ENCODE assay signal across 9 cellular contexts in the genomic region with DNA sequence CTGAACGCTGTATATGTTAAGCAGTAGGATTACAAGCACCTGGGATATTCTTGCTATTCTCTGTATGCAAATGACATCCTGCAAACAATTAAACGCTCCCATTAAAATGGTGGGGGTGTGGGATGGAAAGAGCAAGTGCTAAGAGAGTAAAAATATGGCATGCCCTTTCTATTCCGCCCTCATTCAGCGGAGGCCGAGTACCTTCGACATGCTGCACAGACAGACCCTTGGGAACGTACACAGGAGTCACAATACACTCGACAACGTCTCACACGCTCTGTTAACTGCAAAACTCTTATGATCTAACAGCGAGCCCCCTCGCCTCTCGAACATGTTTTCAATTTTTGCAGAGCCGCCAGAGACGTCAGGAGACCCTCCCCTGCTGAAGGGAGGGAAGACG.
DNase-seq lines count a peak whose midpoint lies in the region; ATAC-seq and TF ChIP-seq lines count a peak whose summit lies in the region.
"Had no signal": no experiment of that assay in that cellular context is flagged by ENCODE, and none has a peak within 500 bp of the region (broad histone marks: within the 10 kb centered on the region; RNA-seq: fewer than 3 reads in every experiment).

No MANE protein-coding gene starts in this region.

- 49 to 66% (median 54%) methylated on average over 16 of the region's 16 CpGs for WGBS in spleen, 5 donors

- DNase-seq in activated CD8-positive, alpha-beta T cell treated with anti-CD3 and anti-CD28 coated beads, Interleukin-2, amount 10 ng/mL, durations not matched to agents 7 days and 5 days: no peak
- DNase-seq in activated CD8-positive, alpha-beta T cell treated with anti-CD3 and anti-CD28 coated beads for 36 hours: no peak
- no peak for DNase-seq in NT2/D1 (ENCODE audit: low read depth, low spot score)
- no peak for DNase-seq in spleen
- DNase-seq: gastrocnemius medialis had no signal

- H3K4me3 ChIP-seq in NT2/D1 (ENCODE audit: insufficient read length, low read depth) (peak overlapping the region; percentile 59), iPS-11a (ENCODE audit: low read depth, low read length) (peak overlapping the region; percentile 67), spleen (peak overlapping the region in 6 of 8 donors; percentile 3 to 60 (median 35))

- H3K36me3 Mint-ChIP-seq in activated CD8-positive, alpha-beta T cell treated with anti-CD3 and anti-CD28 coated beads, Interleukin-2, amount 10 ng/mL, durations not matched to agents 7 days and 5 days (ENCODE audit: low read depth): no peaks in the 10 kb centered on the region
- no peaks in the 10 kb centered on the region for H3K36me3 Mint-ChIP-seq in activated CD8-positive, alpha-beta T cell treated with anti-CD3 and anti-CD28 coated beads for 36 hours (ENCODE audit: low read depth)

- H3K4me1 ChIP-seq in NT2/D1 (ENCODE audit: insufficient read depth, insufficient read length) (no peaks in the 10 kb centered on the region), spleen (peaks cover 0 to 10% (median 7%) of the 10 kb centered on the region in 6 donors)

- ATAC-seq in activated CD8-positive, alpha-beta T cell treated with anti-CD3 and anti-CD28 coated beads, Interleukin-2, amount 10 ng/mL, durations not matched to agents 7 days and 5 days: no peak
- ATAC-seq in activated CD8-positive, alpha-beta T cell treated with anti-CD3 and anti-CD28 coated beads for 36 hours: no peak
- ATAC-seq in HG02884 (IDR thresholded peaks at IDR 0.05; ENCODE audit: unreplicated experiment): no peak
- ATAC-seq in GM19463 (IDR thresholded peaks at IDR 0.05; ENCODE audit: unreplicated experiment): no peak
- ATAC-seq in GM18870 (IDR thresholded peaks at IDR 0.05; ENCODE audit: unreplicated experiment): no peak
- ATAC-seq: gastrocnemius medialis had no signal

- H3K27me3 Mint-ChIP-seq in activated CD8-positive, alpha-beta T cell treated with anti-CD3 and anti-CD28 coated beads, Interleukin-2, amount 10 ng/mL, durations not matched to agents 7 days and 5 days (ENCODE audit: low read depth): peaks cover 22% of the 10 kb centered on the region
- H3K27me3 Mint-ChIP-seq in activated CD8-positive, alpha-beta T cell treated with anti-CD3 and anti-CD28 coated beads for 36 hours: peaks cover 35% of the 10 kb centered on the region

- H3K9me3 ChIP-seq in NT2/D1 (ENCODE audit: insufficient read depth, low read length) (no peaks in the 10 kb centered on the region), spleen (peaks cover 0 to 7% (median 3%) of the 10 kb centered on the region in 8 donors)
- H3K9me3 ChIP-seq: gastrocnemius medialis had no signal

- peak overlapping the region; percentile 12 for H3K4me3 Mint-ChIP-seq in activated CD8-positive, alpha-beta T cell treated with anti-CD3 and anti-CD28 coated beads, Interleukin-2, amount 10 ng/mL, durations not matched to agents 7 days and 5 days
- H3K4me3 Mint-ChIP-seq in activated CD8-positive, alpha-beta T cell treated with anti-CD3 and anti-CD28 coated beads for 36 hours: no peak overlapping the region

- TF ChIP-seq CTCF in activated CD8-positive, alpha-beta T cell treated with anti-CD3 and anti-CD28 coated beads for 36 hours (IDR thresholded peaks at IDR 0.05): no peak
- no peak for TF ChIP-seq CTCF in spleen (IDR thresholded peaks at IDR 0.05 in 8 of 11, conservative IDR thresholded peaks at IDR 0.05 in 3 of 11)

- H3K4me1 Mint-ChIP-seq in activated CD8-positive, alpha-beta T cell treated with anti-CD3 and anti-CD28 coated beads, Interleukin-2, amount 10 ng/mL, durations not matched to agents 7 days and 5 days (ENCODE audit: low read depth): peaks cover 8% of the 10 kb centered on the region
- peaks cover 3% of the 10 kb centered on the region for H3K4me1 Mint-ChIP-seq in activated CD8-positive, alpha-beta T cell treated with anti-CD3 and anti-CD28 coated beads for 36 hours (ENCODE audit: low read depth)

- H3K27ac Mint-ChIP-seq in activated CD8-positive, alpha-beta T cell treated with anti-CD3 and anti-CD28 coated beads, Interleukin-2, amount 10 ng/mL, durations not matched to agents 7 days and 5 days: no peak overlapping the region
- H3K27ac Mint-ChIP-seq in activated CD8-positive, alpha-beta T cell treated with anti-CD3 and anti-CD28 coated beads for 36 hours: no peak overlapping the region

- POLR2A ChIA-PET in activated CD8-positive, alpha-beta T cell treated with anti-CD3 and anti-CD28 coated beads, Interleukin-2, amount 10 ng/mL, durations not matched to agents 7 days and 5 days (lab: Charles Lee): no interaction called here
- POLR2A ChIA-PET in activated CD8-positive, alpha-beta T cell treated with anti-CD3 and anti-CD28 coated beads for 36 hours (lab: Charles Lee): no interaction called here

- no peak overlapping the region for H3K27ac ChIP-seq in spleen
- H3K27ac ChIP-seq: gastrocnemius medialis had no signal

- no peak overlapping the region for H3K9ac ChIP-seq in NT2/D1 (ENCODE audit: insufficient read length, low read depth)

- H3K9me3 Mint-ChIP-seq in activated CD8-positive, alpha-beta T cell treated with anti-CD3 and anti-CD28 coated beads, Interleukin-2, amount 10 ng/mL, durations not matched to agents 7 days and 5 days (ENCODE audit: insufficient read depth): no peaks in the 10 kb centered on the region
- H3K9me3 Mint-ChIP-seq in activated CD8-positive, alpha-beta T cell treated with anti-CD3 and anti-CD28 coated beads for 36 hours: peaks cover 5% of the 10 kb centered on the region

- no peaks in the 10 kb centered on the region for H3K36me3 ChIP-seq in NT2/D1 (ENCODE audit: insufficient read depth, insufficient read length, low read length)
- no peaks in the 10 kb centered on the region for H3K36me3 ChIP-seq in spleen
- H3K36me3 ChIP-seq: gastrocnemius medialis had no signal

- H3K27me3 ChIP-seq in NT2/D1 (ENCODE audit: insufficient read depth, insufficient read length): peaks cover 2% of the 10 kb centered on the region
- peaks cover 10 to 82% (median 40%) of the 10 kb centered on the region in 7 donors for H3K27me3 ChIP-seq in spleen (replicated peaks in 1 of 7)

- CTCF ChIA-PET in activated CD8-positive, alpha-beta T cell treated with anti-CD3 and anti-CD28 coated beads, Interleukin-2, amount 10 ng/mL, durations not matched to agents 7 days and 5 days (lab: Charles Lee): no interaction called here
- CTCF ChIA-PET in activated CD8-positive, alpha-beta T cell treated with anti-CD3 and anti-CD28 coated beads for 36 hours (lab: Charles Lee): no interaction called here

- intact Hi-C loops in activated CD8-positive, alpha-beta T cell treated with anti-CD3 and anti-CD28 coated beads for 36 hours (cut with micrococcal nuclease): no loop called here
- intact Hi-C loops in spleen (cut with DNase I; ENCODE audit: low total_unique reads): no loop called here

- no peak for TF ChIP-seq POLR2A in spleen (IDR thresholded peaks at IDR 0.05)
